In the genomic region with DNA sequence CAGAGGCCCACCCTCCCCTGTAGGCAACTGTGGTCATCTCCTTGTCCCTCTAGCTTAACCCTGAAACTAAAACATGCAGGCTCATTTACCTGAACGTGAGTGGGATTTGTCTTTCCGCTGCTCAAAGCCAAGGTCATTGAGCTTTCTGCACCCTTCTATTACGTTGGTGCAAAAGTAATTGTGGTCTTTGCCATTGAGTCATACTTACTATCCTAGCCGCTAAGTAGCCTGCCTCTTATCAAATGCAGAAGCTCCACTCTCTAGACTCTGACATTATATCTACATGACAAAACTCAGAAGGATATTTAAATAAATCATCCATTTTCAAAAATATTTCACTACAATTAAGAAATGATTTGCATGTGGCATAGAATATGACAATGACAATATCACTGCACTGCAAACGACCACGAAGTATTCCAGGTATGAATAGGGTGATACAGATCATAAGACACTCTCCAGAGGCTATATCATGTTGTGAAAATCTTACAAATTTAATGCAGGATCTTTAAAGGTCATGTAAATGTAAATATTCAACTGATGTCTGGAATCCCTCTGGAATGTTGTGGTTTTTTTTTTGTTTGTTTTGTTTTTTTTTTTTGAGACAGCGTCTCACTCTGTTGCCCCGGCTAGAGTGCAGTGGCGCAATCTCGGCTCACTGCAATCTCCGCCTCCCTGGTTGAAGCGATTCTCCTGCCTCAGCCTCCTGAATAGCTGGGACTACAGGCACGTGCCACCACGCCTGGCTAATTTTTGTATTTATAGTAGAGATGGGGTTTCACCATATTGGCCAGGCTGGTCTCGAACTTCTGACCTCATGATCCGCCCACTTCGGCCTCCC, we compare ENCODE assay signal across 7 cellular contexts.
A peak's percentile ranks its signal among the peaks of the same experiment; 100 is the strongest.
DNase-seq lines count a peak whose midpoint lies in the region; ATAC-seq and TF ChIP-seq lines count a peak whose summit lies in the region.
"Not testable (repeated sequence)": the region's sequence is repeated elsewhere in the genome, so short reads cannot be mapped to it uniquely, and the experiment has no call there.

No MANE protein-coding gene starts in this region.

- H3K18ac ChIP-seq in mesenchymal stem cell (ENCODE audit: low read depth in 1 of 2, low read length in 2 of 2): not testable (repeated sequence)

- not testable (repeated sequence) for H3K79me1 ChIP-seq in mesenchymal stem cell (replicated peaks; ENCODE audit: low read length, poor library complexity, severe bottlenecking)

- not testable (repeated sequence) for H3K4me3 ChIP-seq in mesenchymal stem cell (ENCODE audit: insufficient read depth in 1 of 2, low read depth in 1 of 2, low read length in 2 of 2)

- not testable (repeated sequence) for H2AFZ ChIP-seq in mesenchymal stem cell (ENCODE audit: low read depth, low read length)

- not testable (repeated sequence) for H3K4ac ChIP-seq in mesenchymal stem cell (ENCODE audit: low read depth in 1 of 2, low read length in 2 of 2)

- H3K27ac ChIP-seq in mesenchymal stem cell (ENCODE audit: low read length, poor library complexity, severe bottlenecking): not testable (repeated sequence)

- not testable (repeated sequence) for H2BK15ac ChIP-seq in mesenchymal stem cell (ENCODE audit: low read depth, poor library complexity, severe bottlenecking)

- not testable (repeated sequence) for H2BK120ac ChIP-seq in mesenchymal stem cell (ENCODE audit: low read depth, low read length)

- CTCF ChIA-PET in MCF 10A (lab: Yijun Ruan, JAX): not testable (repeated sequence)

- not testable (repeated sequence) for H3K27ac Mint-ChIP-seq in activated naive CD8-positive, alpha-beta T cell treated with anti-CD3 and anti-CD28 coated beads, Interleukin-2, amount 50 U/mL, for 24 hours; MCF 10A (ENCODE audit: low read depth, unreplicated experiment); stimulated activated effector memory CD8-positive, alpha-beta T cell treated with anti-CD3 and anti-CD28 coated beads, Interleukin-12 subunit alpha, Interleukin-12 subunit beta, amount 100 ng/mL, for 72 hours

- peaks cover 14% of the 10 kb centered on the region for H3K36me3 Mint-ChIP-seq in activated naive CD8-positive, alpha-beta T cell treated with anti-CD3 and anti-CD28 coated beads, Interleukin-2, amount 50 U/mL, for 24 hours (ENCODE audit: low read depth)
- H3K36me3 Mint-ChIP-seq in MCF 10A (ENCODE audit: insufficient read depth, unreplicated experiment); stimulated activated effector memory CD8-positive, alpha-beta T cell treated with anti-CD3 and anti-CD28 coated beads, Interleukin-12 subunit alpha, Interleukin-12 subunit beta, amount 100 ng/mL, for 72 hours: not testable (repeated sequence)

- not testable (repeated sequence) for H3K23ac ChIP-seq in mesenchymal stem cell (ENCODE audit: low read length in 2 of 2)

- intact Hi-C loops in MCF 10A (cut with micrococcal nuclease): not testable (repeated sequence)

- not testable (repeated sequence) for H4K91ac ChIP-seq in mesenchymal stem cell (ENCODE audit: low read length)

- not testable (repeated sequence) for H3K4me1 Mint-ChIP-seq in activated naive CD8-positive, alpha-beta T cell treated with anti-CD3 and anti-CD28 coated beads, Interleukin-2, amount 50 U/mL, for 24 hours; MCF 10A (ENCODE audit: insufficient read depth, unreplicated experiment); stimulated activated effector memory CD8-positive, alpha-beta T cell treated with anti-CD3 and anti-CD28 coated beads, Interleukin-12 subunit alpha, Interleukin-12 subunit beta, amount 100 ng/mL, for 72 hours

- not testable (repeated sequence) for H3K14ac ChIP-seq in mesenchymal stem cell (ENCODE audit: low read length in 2 of 2)

- not testable (repeated sequence) for BruUV-seq in MCF 10A (replicated peaks; lab: Mats Ljungman, UMichigan)

- not testable (repeated sequence) for H3K4me1 ChIP-seq in mesenchymal stem cell (ENCODE audit: control insufficient read depth, insufficient read depth, low read depth, low read length)

- not testable (repeated sequence) for H2AK5ac ChIP-seq in mesenchymal stem cell (ENCODE audit: low read length, severe bottlenecking)

- not testable (repeated sequence) for H3K4me3 Mint-ChIP-seq in activated naive CD8-positive, alpha-beta T cell treated with anti-CD3 and anti-CD28 coated beads, Interleukin-2, amount 50 U/mL, for 24 hours; MCF 10A (ENCODE audit: unreplicated experiment); stimulated activated effector memory CD8-positive, alpha-beta T cell treated with anti-CD3 and anti-CD28 coated beads, Interleukin-12 subunit alpha, Interleukin-12 subunit beta, amount 100 ng/mL, for 72 hours

- not testable (repeated sequence) for H3K27me3 Mint-ChIP-seq in activated naive CD8-positive, alpha-beta T cell treated with anti-CD3 and anti-CD28 coated beads, Interleukin-2, amount 50 U/mL, for 24 hours; MCF 10A (ENCODE audit: insufficient read depth, unreplicated experiment)

- not testable (repeated sequence) for TF ChIP-seq CTCF in MCF 10A (IDR thresholded peaks at IDR 0.05; ENCODE audit: unreplicated experiment)

- DNase-seq in Caki2 (ENCODE audit: low read depth) (peak; percentile 77), M059J (ENCODE audit: low read depth) (peak; percentile 10), MCF 10A (ENCODE audit: unreplicated experiment) (peak; percentile 0), foreskin melanocyte (peak; percentile 10), mesenchymal stem cell (peak; percentile 42)
- not testable (repeated sequence) for DNase-seq in activated naive CD8-positive, alpha-beta T cell treated with anti-CD3 and anti-CD28 coated beads, Interleukin-2, amount 50 U/mL, for 24 hours; stimulated activated effector memory CD8-positive, alpha-beta T cell treated with anti-CD3 and anti-CD28 coated beads, Interleukin-12 subunit alpha, Interleukin-12 subunit beta, amount 100 ng/mL, for 72 hours (ENCODE audit: low spot score in 2 of 2)

- not testable (repeated sequence) for H2BK5ac ChIP-seq in mesenchymal stem cell (ENCODE audit: low read depth, low read length, poor library complexity, severe bottlenecking)

- in situ Hi-C loops in Caki2 (cut with HindIII; ENCODE audit: low pct_unique_long_range_greater_than_20kb, low sequenced_read_pairs): not testable (repeated sequence)

- H3K36me3 ChIP-seq in mesenchymal stem cell (ENCODE audit: control insufficient read depth in 1 of 2, insufficient read depth in 2 of 2, low read depth in 1 of 2, low read length in 2 of 2): not testable (repeated sequence)

- not testable (repeated sequence) for H2BK12ac ChIP-seq in mesenchymal stem cell (ENCODE audit: low read length in 2 of 2)

- H4K8ac ChIP-seq in mesenchymal stem cell (ENCODE audit: low read length): not testable (repeated sequence)

- 55% methylated on average over 9 of the region's 17 CpGs for WGBS in mesenchymal stem cell

- H3K4me2 ChIP-seq in mesenchymal stem cell (ENCODE audit: low read length, poor library complexity, severe bottlenecking): not testable (repeated sequence)

- H3K27me3 ChIP-seq in mesenchymal stem cell (ENCODE audit: control insufficient read depth in 1 of 2, insufficient read depth in 1 of 2, low read length in 2 of 2): not testable (repeated sequence)

- H3K9me3 ChIP-seq in mesenchymal stem cell (ENCODE audit: control insufficient read depth, low read length): not testable (repeated sequence)

- POLR2A ChIA-PET in MCF 10A (lab: Yijun Ruan, JAX): not testable (repeated sequence)

- peak; percentile 28 for ATAC-seq in activated naive CD8-positive, alpha-beta T cell treated with anti-CD3 and anti-CD28 coated beads, Interleukin-2, amount 50 U/mL, for 24 hours
- peak; percentile 48 for ATAC-seq in stimulated activated effector memory CD8-positive, alpha-beta T cell treated with anti-CD3 and anti-CD28 coated beads, Interleukin-12 subunit alpha, Interleukin-12 subunit beta, amount 100 ng/mL, for 72 hours

- H3K9ac ChIP-seq in mesenchymal stem cell (ENCODE audit: low read length): not testable (repeated sequence)

- not testable (repeated sequence) for H3K9me3 Mint-ChIP-seq in activated naive CD8-positive, alpha-beta T cell treated with anti-CD3 and anti-CD28 coated beads, Interleukin-2, amount 50 U/mL, for 24 hours; MCF 10A (ENCODE audit: unreplicated experiment); stimulated activated effector memory CD8-positive, alpha-beta T cell treated with anti-CD3 and anti-CD28 coated beads, Interleukin-12 subunit alpha, Interleukin-12 subunit beta, amount 100 ng/mL, for 72 hours
